8 cellular contexts compared by ENCODE assay signal in the genomic region with DNA sequence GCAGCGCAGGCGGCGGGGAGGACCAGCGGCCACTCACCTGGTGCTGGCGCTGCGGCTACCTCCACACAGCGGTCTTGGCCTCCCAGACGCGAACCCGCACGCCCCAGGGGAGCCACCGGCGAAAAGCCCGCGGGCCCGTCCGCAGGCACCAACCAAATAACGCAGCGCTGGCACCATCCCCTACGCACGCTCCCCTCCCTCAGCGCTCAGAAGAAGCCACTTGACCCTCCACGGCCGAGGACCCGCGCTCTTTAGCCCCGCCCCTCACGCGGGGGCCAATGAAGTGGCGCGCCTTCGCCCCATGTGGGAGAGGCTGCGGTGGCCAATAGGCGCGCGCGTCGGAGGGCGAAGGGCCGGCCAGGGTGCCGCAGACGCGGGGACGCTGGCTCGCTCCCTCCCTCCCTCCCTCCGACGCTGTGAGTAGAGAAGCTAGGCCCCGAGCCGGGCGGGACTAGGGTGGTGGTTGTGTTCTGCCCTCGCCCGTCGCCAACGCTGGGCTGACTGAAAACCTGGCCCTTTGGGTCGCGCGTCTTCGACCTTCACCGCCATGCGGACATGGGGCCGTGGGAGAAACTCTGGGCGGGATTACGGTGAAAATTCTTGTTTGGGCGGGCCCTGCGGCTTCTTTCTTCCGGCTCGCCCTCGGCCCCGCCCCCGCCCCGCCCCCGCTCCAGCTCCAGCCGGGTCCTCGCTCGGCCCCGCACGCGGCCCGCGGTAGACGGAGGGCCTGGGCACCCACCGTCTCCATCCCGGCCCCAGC. TPM values are rescaled to one million over a fixed set of nuclear protein-coding genes. Genes with fewer than 3 reads are reported as not detected.
DNase-seq lines count a peak whose midpoint lies in the region; ATAC-seq, FAIRE-seq and TF ChIP-seq lines count a peak whose summit lies in the region.

A gene with protein sequence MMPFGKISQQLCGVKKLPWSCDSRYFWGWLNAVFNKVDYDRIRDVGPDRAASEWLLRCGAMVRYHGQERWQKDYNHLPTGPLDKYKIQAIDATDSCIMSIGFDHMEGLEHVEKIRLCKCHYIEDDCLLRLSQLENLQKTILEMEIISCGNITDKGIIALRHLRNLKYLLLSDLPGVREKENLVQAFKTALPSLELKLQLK (plus strand): TSS at position 351 of the 760 bp plus-strand sequence. CDS start 9,164 bp downstream, outside the sequence.
A gene (minus strand): TSS at position 256 of the 760 bp plus-strand sequence. CDS start 79 bp downstream, at position 177.

- peak; percentile 94 for FAIRE-seq in GM12892 (lab: Jason Lieb, UNC)

- DNase-seq in GM12892 (ENCODE audit: insufficient read length) = peak; percentile 95
- DNase-seq in NCI-H1417 treated with DMSO at 0.1 percent for 48 hours (lab: John Stamatoyannopoulos, UW) = peak; percentile 88
- DNase-seq in T follicular helper cell (ENCODE audit: low read depth) = peak; percentile 75
- DNase-seq in adipocyte (ENCODE audit: low read depth) = peak; percentile 98
- DNase-seq in heart right ventricle = peak; percentile 92 to 94
- peak; percentile 90 for DNase-seq in progenitor cell of endocrine pancreas (ENCODE audit: low spot score, unreplicated experiment)
- peak; percentile 93 for DNase-seq in ureter (ENCODE audit: low spot score)

- peaks cover 17% of the 10 kb centered on the region for H3K9me3 Mint-ChIP-seq in progenitor cell of endocrine pancreas (ENCODE audit: low read depth)

- H3K9ac ChIP-seq in adipocyte (ENCODE audit: low read length) = peak within 1 kb of the TSS; percentile 84

- intact Hi-C loops in heart right ventricle (cut with DNase I) = loop anchor here in 1 of 10 donors (5.0 kb wide), 1 partner anchor 80 kb away; a partner anchor contains a TSS

- H3K4me1 ChIP-seq in adipocyte (ENCODE audit: control insufficient read depth, insufficient read depth, low read length) (peaks cover 15% of the 10 kb centered on the region), heart right ventricle (peaks cover 0 to 24% (median 17%) of the 10 kb centered on the region in 9 donors)

- peak within 1 kb of the TSS; percentile 99 for H3K27ac Mint-ChIP-seq in progenitor cell of endocrine pancreas

- peak; percentile 82 for TF ChIP-seq POLR2A in GM12892 (IDR thresholded peaks at IDR 0.05; ENCODE audit: low read depth, low read length)

- peak within 1 kb of the TSS; percentile 80 to 96 (median 93) for H3K27ac ChIP-seq in heart right ventricle

- peak in 3 of 9 donors; percentile 4 to 56 (median 54) for TF ChIP-seq CTCF in heart right ventricle (IDR thresholded peaks at IDR 0.05)
- TF ChIP-seq CTCF in progenitor cell of endocrine pancreas (IDR thresholded peaks at IDR 0.05; ENCODE audit: unreplicated experiment) = no peak

- peaks cover 16% of the 10 kb centered on the region for H3K4me1 Mint-ChIP-seq in progenitor cell of endocrine pancreas (ENCODE audit: low read depth)

- no peaks in the 10 kb centered on the region for H3K27me3 Mint-ChIP-seq in progenitor cell of endocrine pancreas

- peaks cover 29% of the 10 kb centered on the region for H3K36me3 Mint-ChIP-seq in progenitor cell of endocrine pancreas (ENCODE audit: insufficient read depth)

- no peaks in the 10 kb centered on the region for H3K27me3 ChIP-seq in adipocyte (replicated peaks; ENCODE audit: control insufficient read depth, insufficient read depth, low read length)
- H3K27me3 ChIP-seq in heart right ventricle = no peaks in the 10 kb centered on the region

- H3K4me3 ChIP-seq in adipocyte (ENCODE audit: low read length) (peak within 1 kb of the TSS; percentile 92), heart right ventricle (peak within 1 kb of the TSS; percentile 43 to 96 (median 76))

- ATAC-seq in HG02798 (IDR thresholded peaks at IDR 0.05; ENCODE audit: poor library complexity, unreplicated experiment) = peak; percentile 97
- peak; percentile 99 to 100 (median 99) for ATAC-seq in heart right ventricle

- peak within 1 kb of the TSS; percentile 89 for H3K4me3 Mint-ChIP-seq in progenitor cell of endocrine pancreas (ENCODE audit: low read depth)

- 0% methylated on average over 77 to 83 of the region's 83 CpGs for WGBS in heart right ventricle, 2 donors

- no peaks in the 10 kb centered on the region for H3K36me3 ChIP-seq in adipocyte (ENCODE audit: control insufficient read depth, insufficient read depth, low read length, severe bottlenecking)
- peaks cover 0 to 4% (median 0%) of the 10 kb centered on the region in 9 donors for H3K36me3 ChIP-seq in heart right ventricle

- no peaks in the 10 kb centered on the region for H3K9me3 ChIP-seq in adipocyte (ENCODE audit: control insufficient read depth, low read length)
- H3K9me3 ChIP-seq in heart right ventricle = no peaks in the 10 kb centered on the region

RNA-seq across cellular contexts. Expression of the first gene that starts in this region (rescaled TPM):
- polyA plus RNA-seq in GM12892 (2012; ENCODE audit: missing spikeins) = 16.8 TPM
- total RNA-seq in heart right ventricle (10 to 100 TPM; 17.0 to 31.3 (median 24.4) TPM), progenitor cell of endocrine pancreas (19.6 and 21.7 TPM in 2 replicates), ureter (31.0 TPM)
- 10 to 100 TPM in 1 of 2 donors, 1 to 10 TPM in 1; 9.4 to 25.4 TPM for polyA plus RNA-seq in heart right ventricle

RNA-seq across cellular contexts. Expression of the second gene that starts in this region (rescaled TPM):
- polyA plus RNA-seq in GM12892 (2012; ENCODE audit: missing spikeins) = 9.9 TPM
- total RNA-seq in heart right ventricle (10 to 100 TPM in 9 of 10 donors, 1 to 10 TPM in 1; 7.5 to 15.5 (median 12.1) TPM), progenitor cell of endocrine pancreas (13.1 and 14.4 TPM in 2 replicates), ureter (7.8 TPM)
- 1 to 10 TPM; 1.9 to 3.7 TPM for polyA plus RNA-seq in heart right ventricle

Comparison
In these comparisons a context has a peak if more than half of its experiments do, and no peak if none do; other contexts are left out.
1. Peak in every context shown above with its lines: DNase-seq, ATAC-seq, H3K4me3 ChIP-seq and H3K27ac ChIP-seq.